19 cellular contexts compared by ENCODE assay signal in genomic region chr15:94972314-94972713, GRCh38.
DNase-seq lines count a peak whose midpoint lies in the region; FAIRE-seq and TF ChIP-seq lines count a peak whose summit lies in the region.
"Had no signal": no experiment of that assay in that cellular context is flagged by ENCODE, and none has a peak within 500 bp of the region (broad histone marks: within the 10 kb centered on the region; RNA-seq: fewer than 3 reads in every experiment).

No MANE protein-coding gene starts in this region.

- H3K9ac ChIP-seq in HUES6 (ENCODE audit: low read length), result peak overlapping the region; percentile 35
- H3K9ac ChIP-seq in Karpas-422 (ENCODE audit: low read length), result no peak overlapping the region

- H3K36me3 ChIP-seq in HUES6 (ENCODE audit: control insufficient read depth, insufficient read depth, low read length) (no peaks in the 10 kb centered on the region), Karpas-422 (ENCODE audit: insufficient read depth, low read length) (no peaks in the 10 kb centered on the region)
- H3K36me3 ChIP-seq: gastrocnemius medialis had no signal

- H3K9me2 ChIP-seq in Karpas-422 (replicated peaks; ENCODE audit: insufficient read depth, low read length), result peaks cover 2% of the 10 kb centered on the region; the same call in 1 of the 2 replicates

- peaks cover 18% of the 10 kb centered on the region for H3K4me1 ChIP-seq in HUES6 (ENCODE audit: control insufficient read depth, insufficient read depth, low read length)
- H3K4me1 ChIP-seq in Karpas-422 (ENCODE audit: low read length), result no peaks in the 10 kb centered on the region
- H3K4me1 ChIP-seq: gastrocnemius medialis had no signal

- H3K79me2 ChIP-seq in Karpas-422 (ENCODE audit: low read length), result no peaks in the 10 kb centered on the region

- FAIRE-seq in urothelium cell line (lab: Jason Lieb, UNC), result no peak
- FAIRE-seq: G401.6 had no signal

- DNase-seq in cardiac fibroblast (ENCODE audit: low read depth in 2 of 2), result peak; percentile 37 to 38
- peak; percentile 81 for DNase-seq in islet precursor cell
- DNase-seq in urothelium cell line (ENCODE audit: low spot score), result peak; percentile 6
- DNase-seq in Karpas-422, result no peak
- no peak for DNase-seq in DMS79 treated with DMSO at 0.1 percent for 48 hours (lab: John Stamatoyannopoulos, UW)
- DNase-seq in NCI-H187 (lab: John Stamatoyannopoulos, UW), result no peak
- DNase-seq: activated CD4-positive, alpha-beta T cell treated with anti-CD3 and anti-CD28 coated beads for 48 hours; activated T-cell treated with anti-CD3 and anti-CD28 coated beads, Interleukin-2, amount 50 U/mL, for 4 hours; amniotic stem cell; CD4-positive, CD25-positive, alpha-beta regulatory T cell; effector CD4-positive, alpha-beta T cell; gastrocnemius medialis; left colon; naive B cell; NCI-H1417 treated with DMSO at 0.1 percent for 48 hours; NCI-H446; stimulated activated CD4-positive, alpha-beta T cell treated with anti-CD3 and anti-CD28 coated beads, Interleukin-4, amount 100 ng/mL, for 24 hours had no signal

- no peak overlapping the region; the same call in 1 of the 2 replicates for H3K27ac ChIP-seq in HUES6 (ENCODE audit: low read depth, low read length)
- H3K27ac ChIP-seq in Karpas-422 (ENCODE audit: low read length), result no peak overlapping the region
- H3K27ac ChIP-seq: gastrocnemius medialis had no signal

- H3K4me3 ChIP-seq in HUES6 (ENCODE audit: low read depth, low read length) (no peak overlapping the region), cardiac fibroblast (replicated peaks in 1 of 2; ENCODE audit: low read depth in 2 of 2, low read length in 2 of 2) (no peak overlapping the region), Karpas-422 (ENCODE audit: low read length) (no peak overlapping the region)
- H3K4me3 ChIP-seq: gastrocnemius medialis had no signal

- H3K27me3 ChIP-seq in HUES6 (ENCODE audit: control insufficient read depth, insufficient read depth, low read length) (no peaks in the 10 kb centered on the region), Karpas-422 (ENCODE audit: low read length) (no peaks in the 10 kb centered on the region)
- H3K27me3 ChIP-seq: gastrocnemius medialis had no signal

- H4K20me1 ChIP-seq in Karpas-422 (ENCODE audit: insufficient read depth, low read depth, low read length), result no peaks in the 10 kb centered on the region

- no peaks in the 10 kb centered on the region for H3K9me3 ChIP-seq in HUES6 (ENCODE audit: control insufficient read depth, insufficient read depth, low read depth, low read length)
- H3K9me3 ChIP-seq in Karpas-422 (ENCODE audit: low read length), result no peaks in the 10 kb centered on the region
- H3K9me3 ChIP-seq: gastrocnemius medialis had no signal

- no peak overlapping the region for H2AFZ ChIP-seq in Karpas-422 (ENCODE audit: low read length)

- TF ChIP-seq CTCF in cardiac fibroblast (IDR thresholded peaks at IDR 0.05; ENCODE audit: low read depth, low read length), result no peak

- no peak overlapping the region for H3K4me2 ChIP-seq in Karpas-422 (ENCODE audit: low read depth, low read length, poor library complexity, severe bottlenecking)

Comparison
In these comparisons a context has a peak if more than half of its experiments do, and no peak if none do; other contexts are left out.
1. DNase-seq: peak in cardiac fibroblast (2 of 2), islet precursor cell (single experiment) and urothelium cell line (single experiment); none in Karpas-422 (single experiment), DMS79 treated with DMSO at 0.1 percent for 48 hours (single experiment) and NCI-H187 (0 of 2).